In the genomic region with DNA sequence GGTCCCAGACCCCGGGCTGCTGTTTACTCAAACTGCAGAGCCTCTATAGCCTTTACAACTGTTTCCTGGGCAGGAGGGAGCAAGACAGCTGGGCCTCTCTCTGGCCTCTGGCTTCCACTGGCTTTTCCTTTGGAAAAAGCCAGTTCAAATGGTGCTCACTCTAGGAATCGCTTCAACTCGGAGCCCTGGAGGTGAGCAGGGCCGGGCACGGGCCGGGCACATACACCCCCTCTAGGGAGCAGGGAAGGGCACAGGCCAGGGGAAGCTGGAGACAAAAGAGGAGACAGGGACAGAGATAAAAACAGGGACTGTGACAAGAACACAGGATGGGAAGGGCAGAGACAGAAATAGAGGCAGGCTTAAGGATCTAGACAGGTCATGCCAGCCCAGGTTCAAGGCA, we compare ENCODE assay signal across 12 cellular contexts. TPM values are rescaled to one million over a fixed set of nuclear protein-coding genes. Genes with fewer than 3 reads are reported as not detected.
DNase-seq lines count a peak whose midpoint lies in the region; ATAC-seq and TF ChIP-seq lines count a peak whose summit lies in the region.
"Had no signal": no experiment of that assay in that cellular context is flagged by ENCODE, and none has a peak within 500 bp of the region (broad histone marks: within the 10 kb centered on the region; RNA-seq: fewer than 3 reads in every experiment).

No MANE protein-coding gene starts in this region.

- TF ChIP-seq CTCF in fibroblast of the aortic adventitia (IDR thresholded peaks at IDR 0.05; ENCODE audit: insufficient read depth, low read length) (no peak), osteocyte (IDR thresholded peaks at IDR 0.05) (no peak), type B pancreatic cell (conservative IDR thresholded peaks at IDR 0.05) (no peak)

- H3K27me3 Mint-ChIP-seq in osteocyte (ENCODE audit: unreplicated experiment) = no peaks in the 10 kb centered on the region
- peaks cover 7% of the 10 kb centered on the region for H3K27me3 Mint-ChIP-seq in type B pancreatic cell

- H3K9me3 Mint-ChIP-seq in osteocyte (ENCODE audit: unreplicated experiment) = no peaks in the 10 kb centered on the region
- H3K9me3 Mint-ChIP-seq in type B pancreatic cell = no peaks in the 10 kb centered on the region
- H3K9me3 Mint-ChIP-seq: effector memory CD8-positive, alpha-beta T cell had no signal

- H3K4me1 Mint-ChIP-seq in osteocyte (ENCODE audit: unreplicated experiment) = peaks cover 42% of the 10 kb centered on the region
- peaks cover 6% of the 10 kb centered on the region for H3K4me1 Mint-ChIP-seq in type B pancreatic cell (ENCODE audit: unreplicated experiment)

- no peak for ATAC-seq in HG03097 (IDR thresholded peaks at IDR 0.05; ENCODE audit: low FRiP score, unreplicated experiment)
- ATAC-seq: effector memory CD8-positive, alpha-beta T cell had no signal

- DNase-seq in NCI-H1092 treated with DMSO at 0.1 percent for 48 hours (lab: John Stamatoyannopoulos, UW) = peak; percentile 38
- no peak for DNase-seq in NCI-H1092 (lab: John Stamatoyannopoulos, UW)
- no peak for DNase-seq in fibroblast of the aortic adventitia (ENCODE audit: low read depth)
- no peak for DNase-seq in osteocyte (ENCODE audit: extremely low spot score, unreplicated experiment)
- no peak for DNase-seq in type B pancreatic cell (ENCODE audit: extremely low spot score, unreplicated experiment)
- DNase-seq in A172 (ENCODE audit: low spot score) = no peak
- no peak for DNase-seq in NOMO-1 treated with DMSO at 0.1 percent for 48 hours (lab: John Stamatoyannopoulos, UW; ENCODE audit: unreplicated experiment)
- DNase-seq: DMS 273 treated with DMSO at 0.1 percent for 48 hours; effector memory CD8-positive, alpha-beta T cell; NCI-H1436; NCI-H774 had no signal

- H3K4me3 ChIP-seq in fibroblast of the aortic adventitia (ENCODE audit: low read depth, low read length) = peak overlapping the region; percentile 61

- peaks cover 9% of the 10 kb centered on the region for H3K36me3 Mint-ChIP-seq in osteocyte (ENCODE audit: unreplicated experiment)
- H3K36me3 Mint-ChIP-seq in type B pancreatic cell = no peaks in the 10 kb centered on the region

- H3K27ac Mint-ChIP-seq in osteocyte (ENCODE audit: unreplicated experiment) (peak overlapping the region; percentile 91), type B pancreatic cell (peak overlapping the region; percentile 72)
- H3K27ac Mint-ChIP-seq: effector memory CD8-positive, alpha-beta T cell had no signal

- H3K4me3 Mint-ChIP-seq in osteocyte (ENCODE audit: unreplicated experiment) (peak overlapping the region; percentile 76), type B pancreatic cell (no peak overlapping the region)
- H3K4me3 Mint-ChIP-seq: effector memory CD8-positive, alpha-beta T cell had no signal

RNA-seq across cellular contexts. Expression of gene IRAG1, which starts 0.8 kb away (rescaled TPM):
- total RNA-seq in fibroblast of the aortic adventitia (ENCODE audit: low replicate concordance) (17.6 and 32.0 TPM in 2 replicates), osteocyte (22.2 and 24.0 TPM in 2 replicates), type B pancreatic cell (ENCODE audit: low replicate concordance) (1.5 and 5.1 TPM in 2 replicates)
- total RNA-seq in A172 (2014; rRNA removed; shearing (Covaris generic)) = not detected in 2 replicates

RNA-seq across cellular contexts. Expression of gene CTR9, which starts 58.3 kb away (rescaled TPM):
- total RNA-seq in fibroblast of the aortic adventitia (ENCODE audit: low replicate concordance) (30.5 and 67.5 TPM in 2 replicates), osteocyte (27.7 and 28.0 TPM in 2 replicates), type B pancreatic cell (ENCODE audit: low replicate concordance) (35.6 and 44.0 TPM in 2 replicates)
- 22.6 and 23.1 TPM in 2 replicates for total RNA-seq in A172 (2014; rRNA removed; shearing (Covaris generic))
